Comparison of ENCODE assay signal across 9 cellular contexts in genomic region chr5:150272531-150272930, GRCh38. TPM values are rescaled to one million over a fixed set of nuclear protein-coding genes. Genes with fewer than 3 reads are reported as not detected.
A peak's percentile ranks its signal among the peaks of the same experiment; 100 is the strongest.
DNase-seq lines count a peak whose midpoint lies in the region; ATAC-seq and TF ChIP-seq lines count a peak whose summit lies in the region.
"Had no signal": no experiment of that assay in that cellular context is flagged by ENCODE, and none has a peak within 500 bp of the region (broad histone marks: within the 10 kb centered on the region; RNA-seq: fewer than 3 reads in every experiment).

No MANE protein-coding gene starts in this region.

- peak; percentile 33 to 55 (median 40) for TF ChIP-seq CTCF in nephron (IDR thresholded peaks at IDR 0.05; ENCODE audit: unreplicated experiment in 3 of 3)

- no peak overlapping the region for H3K4me3 Mint-ChIP-seq in nephron

- no peaks in the 10 kb centered on the region for H3K36me3 Mint-ChIP-seq in nephron (ENCODE audit: low read depth)

- ATAC-seq in HG02798 (IDR thresholded peaks at IDR 0.05; ENCODE audit: poor library complexity, unreplicated experiment) (no peak), HG03378 (IDR thresholded peaks at IDR 0.05; ENCODE audit: unreplicated experiment) (no peak), GM18867 (IDR thresholded peaks at IDR 0.05; ENCODE audit: unreplicated experiment) (no peak)

- peaks cover 18% of the 10 kb centered on the region for H3K4me1 Mint-ChIP-seq in nephron

- no peaks in the 10 kb centered on the region for H3K9me3 Mint-ChIP-seq in nephron

- H3K27me3 Mint-ChIP-seq in nephron (ENCODE audit: low read depth), result peaks cover 16% of the 10 kb centered on the region

- DNase-seq in NCI-H748 (lab: John Stamatoyannopoulos, UW; ENCODE audit: unreplicated experiment) (peak; percentile 33), NCI-H748 treated with DMSO at 0.1 percent for 48 hours (lab: John Stamatoyannopoulos, UW) (no peak), NCI-H446 treated with DMSO at 0.1 percent for 48 hours (lab: John Stamatoyannopoulos, UW) (peak; percentile 43), dermis blood vessel endothelial cell (peak; percentile 49)

- no peak overlapping the region for H3K27ac Mint-ChIP-seq in nephron

RNA-seq across cellular contexts. Expression of gene CAMK2A, which starts 17.0 kb away (rescaled TPM):
- total RNA-seq in dermis blood vessel endothelial cell, result not detected in 2 replicates
- total RNA-seq: activated CD8-positive, alpha-beta memory T cell treated with anti-CD3 and anti-CD28 coated beads for 36 hours had no signal

RNA-seq across cellular contexts. Expression of gene ARSI, which starts 30.2 kb away (rescaled TPM):
- 0.28 and 0.68 TPM in 2 replicates for total RNA-seq in dermis blood vessel endothelial cell
- total RNA-seq: activated CD8-positive, alpha-beta memory T cell treated with anti-CD3 and anti-CD28 coated beads for 36 hours had no signal
